Comparison of ENCODE assay signal across 8 cellular contexts in the genomic region with DNA sequence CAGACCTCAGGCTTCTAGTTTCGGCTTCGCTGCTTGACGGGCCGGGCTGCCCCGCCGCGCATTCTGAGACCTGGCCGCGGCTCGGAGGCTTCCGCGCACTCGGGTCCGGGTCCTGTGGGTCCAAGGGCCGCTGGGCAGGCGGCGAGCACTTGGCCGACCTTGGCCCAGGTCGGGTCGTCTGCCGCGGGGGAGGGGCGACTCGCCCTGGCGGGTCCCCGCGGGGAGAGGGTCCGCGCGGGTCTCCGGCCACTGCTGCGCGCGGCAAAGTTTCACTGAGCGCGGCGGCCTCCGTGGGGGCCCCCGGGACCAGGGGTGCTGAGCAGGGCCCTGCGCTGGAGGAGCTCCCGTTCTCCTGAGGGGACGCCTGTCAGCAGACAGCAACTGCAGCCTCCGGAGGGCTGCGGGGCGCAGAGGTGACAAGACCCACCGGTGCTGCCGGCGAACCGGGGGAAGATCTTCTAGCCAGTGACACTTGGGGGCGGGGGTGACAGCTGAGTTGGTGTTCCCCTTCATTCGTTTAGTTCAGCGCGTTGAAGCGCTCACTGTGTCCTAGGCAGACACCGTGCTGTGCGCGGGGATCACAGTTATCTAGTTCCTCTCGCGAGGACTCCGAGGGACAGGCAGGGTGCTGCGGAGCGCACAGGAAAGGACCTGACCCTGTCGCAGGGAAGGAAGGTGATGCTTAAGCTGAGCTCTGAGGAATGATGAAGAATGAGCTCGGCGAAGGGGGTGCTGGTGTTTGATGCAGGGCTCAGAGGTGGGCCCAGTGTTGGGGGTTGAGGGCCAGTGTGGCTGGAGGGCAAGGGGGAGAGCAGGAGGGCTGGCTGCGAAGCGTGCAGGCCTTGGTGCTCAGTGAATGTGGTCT. TPM values are rescaled to one million over a fixed set of nuclear protein-coding genes. Genes with fewer than 3 reads are reported as not detected.
DNase-seq lines count a peak whose midpoint lies in the region; ATAC-seq and TF ChIP-seq lines count a peak whose summit lies in the region.

No MANE protein-coding gene starts in this region.

- DNase-seq in NCI-H2081 (lab: John Stamatoyannopoulos, UW) = peak; percentile 21 to 52
- DNase-seq in NCI-H2081 treated with DMSO at 0.1 percent for 48 hours (lab: John Stamatoyannopoulos, UW) = no peak
- peak; percentile 56 for DNase-seq in NCI-H1092 (lab: John Stamatoyannopoulos, UW)
- DNase-seq in activated CD4-positive, alpha-beta T cell treated with anti-CD3 and anti-CD28 coated beads for 1 hour = peak; percentile 55
- DNase-seq in coronary artery (ENCODE audit: low spot score) = peak; percentile 74
- DNase-seq in lung (ENCODE audit: low spot score) = no peak
- DNase-seq in stimulated activated CD8-positive, alpha-beta memory T cell treated with anti-CD3 and anti-CD28 coated beads, Interleukin-4, amount 100 ng/mL, for 48 hours = peak; percentile 77

- H3K4me1 ChIP-seq in lung (ENCODE audit: control insufficient read depth in 2 of 2, insufficient read depth in 2 of 2, low read length in 2 of 2) = peaks cover 6 to 23% of the 10 kb centered on the region in 2 donors

- no peak for TF ChIP-seq CTCF in coronary artery (IDR thresholded peaks at IDR 0.05)
- TF ChIP-seq CTCF in lung (IDR thresholded peaks at IDR 0.05; ENCODE audit: control extremely low read depth, extremely low read depth) = no peak

- H3K36me3 ChIP-seq in lung (ENCODE audit: control insufficient read depth in 2 of 2, insufficient read depth in 2 of 2, low read length in 2 of 2) = peaks cover 0 to 12% of the 10 kb centered on the region in 2 donors

- no peaks in the 10 kb centered on the region for H3K9me3 ChIP-seq in lung (ENCODE audit: control insufficient read depth in 2 of 2, insufficient read depth in 1 of 2, low read length in 1 of 2)

- peak overlapping the region; percentile 92 for H3K4me3 ChIP-seq in coronary artery
- H3K4me3 ChIP-seq in lung = peak overlapping the region; percentile 81

- 1% methylated on average over 64 to 67 of the region's 67 CpGs for WGBS in lung, 2 donors

- H3K27ac ChIP-seq in coronary artery (peak overlapping the region; percentile 71 to 93), lung (ENCODE audit: low read depth in 1 of 2, low read length in 1 of 2) (peak overlapping the region; percentile 89 to 90)

- ATAC-seq in HG02623 (IDR thresholded peaks at IDR 0.05; ENCODE audit: unreplicated experiment) = peak; percentile 44
- ATAC-seq in lung (ENCODE audit: insufficient read depth, low FRiP score) = peak; percentile 51

- H3K27me3 ChIP-seq in lung (ENCODE audit: control insufficient read depth, insufficient read depth) = no peaks in the 10 kb centered on the region

RNA-seq across cellular contexts. Expression of a gene that starts 0.7 kb away (rescaled TPM):
- 10 to 100 TPM; 35.9 to 43.6 TPM for total RNA-seq in lung
- 10 to 100 TPM; 35.4 to 40.9 TPM for polyA plus RNA-seq in lung

RNA-seq across cellular contexts. Expression of a gene that starts 20.5 kb away (rescaled TPM):
- 10 to 100 TPM; 51.3 to 88.8 TPM for total RNA-seq in lung
- 10 to 100 TPM; 35.9 to 45.4 TPM for polyA plus RNA-seq in lung

RNA-seq across cellular contexts. Expression of a gene that starts 38.8 kb away (rescaled TPM):
- 1 to 10 TPM in 1 of 2 donors, under 1 TPM in 1; 0.21 to 1.1 TPM for total RNA-seq in lung
- under 1 TPM; 0.26 to 0.31 TPM for polyA plus RNA-seq in lung

RNA-seq across cellular contexts. Expression of a gene that starts 55.0 kb away (rescaled TPM):
- total RNA-seq in lung = 10 to 100 TPM in 1 of 2 donors, 1 to 10 TPM in 1; 7.6 to 12.1 TPM
- polyA plus RNA-seq in lung = 1 to 10 TPM; 4.2 to 5.6 TPM

Comparison
In these comparisons a context has a peak if more than half of its experiments do, and no peak if none do; other contexts are left out.
1. DNase-seq: peak in NCI-H2081 (2 of 2), NCI-H1092 (single experiment), activated CD4-positive, alpha-beta T cell treated with anti-CD3 and anti-CD28 coated beads for 1 hour (single experiment), coronary artery (single experiment) and stimulated activated CD8-positive, alpha-beta memory T cell treated with anti-CD3 and anti-CD28 coated beads, Interleukin-4, amount 100 ng/mL, for 48 hours (single experiment); none in NCI-H2081 treated with DMSO at 0.1 percent for 48 hours (single experiment) and lung (single experiment).